Comparison of ENCODE assay signal across 8 cellular contexts in the genomic region with DNA sequence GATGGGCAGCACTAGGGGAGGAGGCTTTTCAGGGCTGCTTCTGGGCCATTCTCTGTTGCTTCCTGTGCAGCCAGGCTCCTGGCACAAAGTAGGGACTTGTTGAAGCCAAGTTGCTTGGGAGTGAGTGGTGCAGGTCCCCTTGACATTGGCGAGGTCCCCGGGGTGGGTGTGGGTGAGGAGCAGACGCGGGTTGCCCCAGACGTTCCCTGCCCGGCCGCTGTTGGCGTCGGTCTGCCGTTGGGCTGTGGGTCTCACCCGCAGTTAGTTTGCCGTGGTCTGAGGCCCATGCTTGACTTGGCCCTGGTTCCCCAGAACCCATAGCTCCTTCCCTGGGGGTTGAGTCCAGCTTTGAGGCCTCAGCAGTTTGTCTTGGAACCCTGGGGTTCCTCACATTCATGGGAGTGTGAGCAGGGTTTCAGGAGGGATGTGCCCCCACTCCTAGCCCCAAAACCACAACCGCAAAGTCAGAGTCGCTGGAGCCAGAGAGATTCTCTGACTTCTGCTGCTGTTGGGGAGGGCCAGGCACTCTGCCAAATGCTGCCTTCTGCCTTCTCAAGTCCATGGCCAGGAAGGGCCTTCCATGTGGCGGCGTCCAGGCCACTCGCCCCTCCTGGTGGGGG.
DNase-seq lines count a peak whose midpoint lies in the region; ATAC-seq lines count a peak whose summit lies in the region.

No MANE protein-coding gene starts in this region.

- DNase-seq in AG20443 (ENCODE audit: low spot score) = peak; percentile 92
- peak; percentile 44 for DNase-seq in MG63
- peak; percentile 35 for DNase-seq in activated naive CD4-positive, alpha-beta T cell treated with Interleukin-2 at 50 U/mL for 16 hours
- DNase-seq in Right ventricle myocardium inferior (ENCODE audit: missing footprints) = peak; percentile 94
- peak; percentile 34 to 45 for DNase-seq in stimulated activated CD4-positive, alpha-beta T cell treated with anti-CD3 and anti-CD28 coated beads, Interleukin-2, amount 100 ng/mL, for 24 hours

- intact Hi-C loops in Right ventricle myocardium inferior (cut with DNase I) = no loop called here

- H3K27me3 ChIP-seq in MG63 = no peaks in the 10 kb centered on the region

- no peak overlapping the region for H3K4me3 ChIP-seq in MG63

- ATAC-seq in Right ventricle myocardium inferior (peak; percentile 6), HG03342 (IDR thresholded peaks at IDR 0.05; ENCODE audit: unreplicated experiment) (no peak), HG03045 (IDR thresholded peaks at IDR 0.05; ENCODE audit: unreplicated experiment) (no peak)
- ATAC-seq in activated CD4-positive, CD25-positive, alpha-beta regulatory T cell treated with anti-CD3 and anti-CD28 coated beads, Interleukin-2, amount 50 U/mL, for 24 hours = no peak

- peaks cover 20% of the 10 kb centered on the region for H3K36me3 ChIP-seq in MG63

- H3K9me3 ChIP-seq in MG63 = peaks cover 6% of the 10 kb centered on the region

Comparison
In these comparisons a context has a peak if more than half of its experiments do, and no peak if none do; other contexts are left out.
1. DNase-seq: peak in every context shown above with its lines; median percentile 94 in Right ventricle myocardium inferior; 92 in AG20443; 44 in MG63; 40 in stimulated activated CD4-positive, alpha-beta T cell treated with anti-CD3 and anti-CD28 coated beads, Interleukin-2, amount 100 ng/mL, for 24 hours; 35 in activated naive CD4-positive, alpha-beta T cell treated with Interleukin-2 at 50 U/mL for 16 hours.